19 cellular contexts compared by ENCODE assay signal in genomic region chr12:114916124-114916523, GRCh38.
A peak's percentile ranks its signal among the peaks of the same experiment; 100 is the strongest.
DNase-seq lines count a peak whose midpoint lies in the region; ATAC-seq, FAIRE-seq and TF ChIP-seq lines count a peak whose summit lies in the region.
"Had no signal": no experiment of that assay in that cellular context is flagged by ENCODE, and none has a peak within 500 bp of the region (broad histone marks: within the 10 kb centered on the region; RNA-seq: fewer than 3 reads in every experiment).

No MANE protein-coding gene starts in this region.

- peak overlapping the region; percentile 67 for H3K27ac ChIP-seq in hepatocyte
- no peak overlapping the region for H3K27ac ChIP-seq in naive thymus-derived CD4-positive, alpha-beta T cell (ENCODE audit: low read depth, low read length)

- no peak overlapping the region for H3K4me2 ChIP-seq in hepatocyte

- H3K79me2 ChIP-seq in hepatocyte = no peaks in the 10 kb centered on the region

- no peaks in the 10 kb centered on the region for H3K4me1 Mint-ChIP-seq in naive thymus-derived CD4-positive, alpha-beta T cell
- H3K4me1 Mint-ChIP-seq: activated CD4-positive, alpha-beta T cell treated with anti-CD3 and anti-CD28 coated beads for 36 hours; stimulated activated naive CD8-positive, alpha-beta T cell treated with anti-CD3 and anti-CD28 coated beads, Interleukin-15, amount 100 ng/mL, for 72 hours had no signal

- no peak for TF ChIP-seq CTCF in hepatocyte (IDR thresholded peaks at IDR 0.05; ENCODE audit: poor library complexity)

- H2AFZ ChIP-seq in hepatocyte = no peak overlapping the region

- H3K4me3 Mint-ChIP-seq in naive thymus-derived CD4-positive, alpha-beta T cell = no peak overlapping the region
- H3K4me3 Mint-ChIP-seq: activated CD4-positive, alpha-beta T cell treated with anti-CD3 and anti-CD28 coated beads for 36 hours; activated naive CD8-positive, alpha-beta T cell; stimulated activated naive CD8-positive, alpha-beta T cell treated with anti-CD3 and anti-CD28 coated beads, Interleukin-15, amount 100 ng/mL, for 72 hours had no signal

- no peak overlapping the region for H3K9ac ChIP-seq in adipocyte (ENCODE audit: low read length)

- H3K4me3 ChIP-seq in adipocyte (ENCODE audit: low read length) = no peak overlapping the region
- H3K4me3 ChIP-seq in hepatocyte = no peak overlapping the region
- no peak overlapping the region for H3K4me3 ChIP-seq in naive thymus-derived CD4-positive, alpha-beta T cell (ENCODE audit: low read length)

- H3K4me1 ChIP-seq in adipocyte (ENCODE audit: control insufficient read depth, insufficient read depth, low read length) (peaks cover 39% of the 10 kb centered on the region), hepatocyte (ENCODE audit: insufficient read depth) (peaks cover 15% of the 10 kb centered on the region)
- no peaks in the 10 kb centered on the region for H3K4me1 ChIP-seq in naive thymus-derived CD4-positive, alpha-beta T cell (ENCODE audit: control insufficient read depth in 2 of 2, insufficient read depth in 2 of 2, low read length in 2 of 2)

- intact Hi-C loops in naive thymus-derived CD4-positive, alpha-beta T cell (cut with micrococcal nuclease) = no loop called here

- peaks cover 0 to 19% (median 8%) of the 10 kb centered on the region in 11 donors for H3K9me3 Mint-ChIP-seq in naive thymus-derived CD4-positive, alpha-beta T cell

- CTCF ChIA-PET in naive thymus-derived CD4-positive, alpha-beta T cell (lab: Charles Lee) = no interaction called here

- peak; percentile 65 for FAIRE-seq in H54 (lab: Jason Lieb, UNC)
- FAIRE-seq: colon, D721Med, small intestine had no signal

- no peak overlapping the region for H3K27ac Mint-ChIP-seq in naive thymus-derived CD4-positive, alpha-beta T cell
- H3K27ac Mint-ChIP-seq: activated CD4-positive, alpha-beta T cell treated with anti-CD3 and anti-CD28 coated beads for 36 hours; activated naive CD8-positive, alpha-beta T cell had no signal

- peak; percentile 86 for DNase-seq in A172 (ENCODE audit: low spot score)
- no peak for DNase-seq in H54 (ENCODE audit: insufficient read length, low spot score)
- DNase-seq in adipocyte (ENCODE audit: low read depth) = peak; percentile 38
- no peak for DNase-seq in hepatocyte (ENCODE audit: low spot score)
- DNase-seq in naive thymus-derived CD4-positive, alpha-beta T cell = no peak
- no peak for DNase-seq in hippocampal formation (lab: John Stamatoyannopoulos, UW)
- DNase-seq: 8988T; activated CD4-positive, alpha-beta T cell treated with anti-CD3 and anti-CD28 coated beads for 36 hours; KG1; NCI-H1694; NCI-H524 treated with DMSO at 0.1 percent for 48 hours; small intestine; stimulated activated naive CD8-positive, alpha-beta T cell treated with anti-CD3 and anti-CD28 coated beads, Interleukin-15, amount 100 ng/mL, for 72 hours had no signal

- POLR2A ChIA-PET in naive thymus-derived CD4-positive, alpha-beta T cell (lab: Charles Lee) = no interaction called here

- no peak for ATAC-seq in naive thymus-derived CD4-positive, alpha-beta T cell
- ATAC-seq in HG03342 (IDR thresholded peaks at IDR 0.05; ENCODE audit: unreplicated experiment) (no peak), HG02798 (IDR thresholded peaks at IDR 0.05; ENCODE audit: poor library complexity, unreplicated experiment) (no peak)
- ATAC-seq: activated CD4-positive, alpha-beta T cell treated with anti-CD3 and anti-CD28 coated beads for 36 hours; Panc1; stimulated activated naive CD8-positive, alpha-beta T cell treated with anti-CD3 and anti-CD28 coated beads, Interleukin-15, amount 100 ng/mL, for 72 hours had no signal

- H3K36me3 ChIP-seq in adipocyte (ENCODE audit: control insufficient read depth, insufficient read depth, low read length, severe bottlenecking) (no peaks in the 10 kb centered on the region), hepatocyte (replicated peaks; ENCODE audit: insufficient read depth, low read depth) (no peaks in the 10 kb centered on the region)
- no peaks in the 10 kb centered on the region for H3K36me3 ChIP-seq in naive thymus-derived CD4-positive, alpha-beta T cell (ENCODE audit: control insufficient read depth in 2 of 3, insufficient read depth in 3 of 3, low read length in 3 of 3)

- WGBS in hepatocyte (ENCODE audit: low lambda C conversion rate, missing lambda C conversion rate) = 84% methylated on average over 3 of the region's 3 CpGs

- H3K9me2 ChIP-seq in hepatocyte (replicated peaks; ENCODE audit: insufficient read depth) = no peaks in the 10 kb centered on the region

- H3K27me3 ChIP-seq in adipocyte (replicated peaks; ENCODE audit: control insufficient read depth, insufficient read depth, low read length) (no peaks in the 10 kb centered on the region), hepatocyte (no peaks in the 10 kb centered on the region)
- no peaks in the 10 kb centered on the region for H3K27me3 ChIP-seq in naive thymus-derived CD4-positive, alpha-beta T cell (ENCODE audit: control insufficient read depth in 2 of 2, insufficient read depth in 2 of 2, low read length in 2 of 2)

- no peaks in the 10 kb centered on the region for H3K27me3 Mint-ChIP-seq in naive thymus-derived CD4-positive, alpha-beta T cell
- H3K27me3 Mint-ChIP-seq: activated CD4-positive, alpha-beta T cell treated with anti-CD3 and anti-CD28 coated beads for 36 hours; activated naive CD8-positive, alpha-beta T cell; stimulated activated naive CD8-positive, alpha-beta T cell treated with anti-CD3 and anti-CD28 coated beads, Interleukin-15, amount 100 ng/mL, for 72 hours had no signal

- no peak for TF ChIP-seq POLR2A in H54 (IDR thresholded peaks at IDR 0.05; ENCODE audit: low read depth, low read length)

- no peaks in the 10 kb centered on the region for H3K36me3 Mint-ChIP-seq in naive thymus-derived CD4-positive, alpha-beta T cell
- H3K36me3 Mint-ChIP-seq: activated naive CD8-positive, alpha-beta T cell had no signal

- H3K9me3 ChIP-seq in adipocyte (ENCODE audit: control insufficient read depth, low read length) (peaks cover 5% of the 10 kb centered on the region), hepatocyte (ENCODE audit: low read depth) (no peaks in the 10 kb centered on the region)
- peaks cover 0 to 3% (median 0%) of the 10 kb centered on the region in 3 experiments for H3K9me3 ChIP-seq in naive thymus-derived CD4-positive, alpha-beta T cell (ENCODE audit: control insufficient read depth in 2 of 3, low read length in 3 of 3)

- H4K20me1 ChIP-seq in hepatocyte (ENCODE audit: insufficient read depth, poor library complexity, severe bottlenecking) = no peaks in the 10 kb centered on the region

Comparison
In these comparisons a context has a peak if more than half of its experiments do, and no peak if none do; other contexts are left out.
1. DNase-seq: peak in A172 (single experiment) and adipocyte (single experiment); none in H54 (single experiment), hepatocyte (single experiment), naive thymus-derived CD4-positive, alpha-beta T cell (0 of 9) and hippocampal formation (0 of 2).